ENCODE assay signal across 1 cellular context in genomic region chr21:32578107-32578691, GRCh38.
TF ChIP-seq lines count a peak whose summit lies in the region.

No MANE protein-coding gene starts in this region.

TF ChIP-seq in GM23338, 12 proteins besides CTCF, POLR2A, EP300 and RAD21 (continued from another document):
- TF ChIP-seq EZH2phosphoT487 (IDR thresholded peaks at IDR 0.05; ENCODE audit: unreplicated experiment): no peak
- TF ChIP-seq REST (IDR thresholded peaks at IDR 0.05; ENCODE audit: unreplicated experiment): no peak
- TF ChIP-seq POLR2AphosphoS5 (IDR thresholded peaks at IDR 0.05; ENCODE audit: low read depth): no peak
- TF ChIP-seq CREB1 (CRISPR knock-in tag; IDR thresholded peaks at IDR 0.05; ENCODE audit: low read depth): no peak
